In the genomic region with DNA sequence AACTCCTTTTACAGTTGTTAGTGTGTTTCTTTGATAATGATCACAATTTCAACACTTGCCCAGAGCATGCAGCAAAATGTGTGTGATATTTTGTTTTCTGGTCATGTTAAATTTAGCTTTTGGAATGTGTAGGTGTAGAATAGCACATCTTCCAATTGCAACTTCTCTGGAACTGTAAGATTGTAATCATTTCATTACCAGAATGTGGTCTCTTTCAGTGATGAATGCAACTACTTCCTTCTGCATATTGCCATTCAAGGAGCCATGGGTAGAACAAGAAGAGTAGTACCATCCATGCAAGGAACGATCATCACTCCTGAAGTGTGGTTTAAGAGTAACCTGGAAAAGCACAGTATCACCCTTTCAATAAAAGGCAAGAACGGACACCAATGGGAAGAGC, we compare ENCODE assay signal across 16 cellular contexts.
DNase-seq lines count a peak whose midpoint lies in the region; ATAC-seq and TF ChIP-seq lines count a peak whose summit lies in the region.
"Had no signal": no experiment of that assay in that cellular context is flagged by ENCODE, and none has a peak within 500 bp of the region (broad histone marks: within the 10 kb centered on the region; RNA-seq: fewer than 3 reads in every experiment).

No MANE protein-coding gene starts in this region.

- H3K79me2 ChIP-seq in GM23248 (ENCODE audit: insufficient read depth) = no peaks in the 10 kb centered on the region

- peak; percentile 61 for ATAC-seq in GM19023 (IDR thresholded peaks at IDR 0.05; ENCODE audit: unreplicated experiment)
- peak; percentile 51 for ATAC-seq in HG02623 (IDR thresholded peaks at IDR 0.05; ENCODE audit: unreplicated experiment)
- peak; percentile 52 for ATAC-seq in HG03520 (IDR thresholded peaks at IDR 0.05; ENCODE audit: unreplicated experiment)
- peak; percentile 6 for ATAC-seq in thoracic aorta (ENCODE audit: insufficient number of reproducible peaks, low FRiP score, low read depth)
- ATAC-seq: HepG2 had no signal

- 5 to 24% methylated on average over 2 of the region's 2 CpGs for WGBS in GM23248 (ENCODE audit: low coverage in 1 of 2, low lambda C conversion rate in 2 of 2, missing lambda C conversion rate in 2 of 2), 2 experiments

- in situ Hi-C loops in GM23248 (cut with MboI) = no loop called here

- H3K4me1 ChIP-seq in thoracic aorta (ENCODE audit: control insufficient read depth in 1 of 2, low read depth in 2 of 2) (no peaks in the 10 kb centered on the region), GM23248 (ENCODE audit: insufficient read depth) (no peaks in the 10 kb centered on the region)
- H3K4me1 ChIP-seq: BLaER1, Caco-2 had no signal

- H3F3A ChIP-seq in GM23248 (ENCODE audit: insufficient read depth) = no peaks in the 10 kb centered on the region

- no peak overlapping the region for H3K4me2 ChIP-seq in GM23248 (ENCODE audit: unreplicated experiment)
- H3K4me2 ChIP-seq: BLaER1, KMS-11 had no signal

- no peaks in the 10 kb centered on the region for H3K36me3 ChIP-seq in thoracic aorta
- no peaks in the 10 kb centered on the region for H3K36me3 ChIP-seq in GM23248 (ENCODE audit: low read depth)
- H3K36me3 ChIP-seq in WERI-Rb-1 = no peaks in the 10 kb centered on the region
- H3K36me3 ChIP-seq: BLaER1 had no signal

- H3K27ac ChIP-seq in thoracic aorta (no peak overlapping the region), substantia nigra (ENCODE audit: low read depth, low read length, poor library complexity, severe bottlenecking) (no peak overlapping the region), GM23248 (no peak overlapping the region), WERI-Rb-1 (no peak overlapping the region)
- H3K27ac ChIP-seq: BLaER1, KMS-11 had no signal

- H3K27me3 ChIP-seq in thoracic aorta (replicated peaks; ENCODE audit: insufficient read depth) (no peaks in the 10 kb centered on the region), GM23248 (replicated peaks; ENCODE audit: insufficient read depth) (no peaks in the 10 kb centered on the region), WERI-Rb-1 (ENCODE audit: insufficient read depth, low read depth, severe bottlenecking) (no peaks in the 10 kb centered on the region)
- H3K27me3 ChIP-seq: BLaER1 had no signal

- no peaks in the 10 kb centered on the region for H3K9me2 ChIP-seq in GM23248 (ENCODE audit: insufficient read depth)

- no peak for DNase-seq in thoracic aorta (ENCODE audit: low spot score)
- DNase-seq in substantia nigra (lab: John Stamatoyannopoulos, UW) = no peak
- no peak for DNase-seq in GM23248
- no peak for DNase-seq in WERI-Rb-1
- DNase-seq: 8988T; AML-193; Caco-2; CD8-positive, alpha-beta memory T cell; DND-41; GDM1 had no signal

- no peak overlapping the region for H2AFZ ChIP-seq in GM23248

- H3K4me3 ChIP-seq in thoracic aorta (no peak overlapping the region), GM23248 (no peak overlapping the region), WERI-Rb-1 (ENCODE audit: low read depth, low read length) (no peak overlapping the region)
- H3K4me3 ChIP-seq: BLaER1 had no signal

- TF ChIP-seq CTCF in thoracic aorta (IDR thresholded peaks at IDR 0.05) (no peak), WERI-Rb-1 (IDR thresholded peaks at IDR 0.05; ENCODE audit: low read depth, low read length) (no peak)

- H3K9me3 ChIP-seq in thoracic aorta (no peaks in the 10 kb centered on the region), GM23248 (ENCODE audit: low read depth) (no peaks in the 10 kb centered on the region), WERI-Rb-1 (ENCODE audit: severe bottlenecking) (no peaks in the 10 kb centered on the region)
- H3K9me3 ChIP-seq: BLaER1, Caco-2 had no signal

- no peak overlapping the region for H3K9ac ChIP-seq in GM23248
- H3K9ac ChIP-seq: BLaER1, KMS-11 had no signal

- no peaks in the 10 kb centered on the region for H4K20me1 ChIP-seq in GM23248 (ENCODE audit: insufficient read depth)
- H4K20me1 ChIP-seq: BLaER1 had no signal

Comparison
In these comparisons a context has a peak if more than half of its experiments do, and no peak if none do; other contexts are left out.
1. ATAC-seq: peak in every context shown above with its lines; median percentile 61 in GM19023; 52 in HG03520; 51 in HG02623; 6 in thoracic aorta.